9 cellular contexts compared by ENCODE assay signal in genomic region chr15:41944313-41944940, GRCh38. TPM values are rescaled to one million over a fixed set of nuclear protein-coding genes. Genes with fewer than 3 reads are reported as not detected.
DNase-seq lines count a peak whose midpoint lies in the region; ATAC-seq and TF ChIP-seq lines count a peak whose summit lies in the region.
"Had no signal": no experiment of that assay in that cellular context is flagged by ENCODE, and none has a peak within 500 bp of the region (broad histone marks: within the 10 kb centered on the region; RNA-seq: fewer than 3 reads in every experiment).

No MANE protein-coding gene starts in this region.

- intact Hi-C loops in heart left ventricle (cut with DNase I): no loop called here

- H3K4me3 Mint-ChIP-seq in activated T-helper 17 cell treated with anti-CD3 and anti-CD28 coated beads, Interleukin-2, amount 50 U/mL, for 72 hours: no peak overlapping the region

- TF ChIP-seq CTCF in heart left ventricle (IDR thresholded peaks at IDR 0.05): no peak

- no peak for ATAC-seq in activated T-helper 17 cell treated with anti-CD3 and anti-CD28 coated beads, Interleukin-2, amount 50 U/mL, for 72 hours (replicated peaks)
- peak in 3 of 4 donors; percentile 54 to 67 (median 65) for ATAC-seq in heart left ventricle
- no peak for ATAC-seq in GM18520 (IDR thresholded peaks at IDR 0.05; ENCODE audit: unreplicated experiment)

- peak overlapping the region; percentile 34 for H3K27ac Mint-ChIP-seq in activated T-helper 17 cell treated with anti-CD3 and anti-CD28 coated beads, Interleukin-2, amount 50 U/mL, for 72 hours

- H3K4me1 Mint-ChIP-seq in activated T-helper 17 cell treated with anti-CD3 and anti-CD28 coated beads, Interleukin-2, amount 50 U/mL, for 72 hours: peaks cover 16% of the 10 kb centered on the region

- peaks cover 0 to 70% (median 21%) of the 10 kb centered on the region in 9 donors for H3K36me3 ChIP-seq in heart left ventricle

- no peaks in the 10 kb centered on the region for H3K27me3 Mint-ChIP-seq in activated T-helper 17 cell treated with anti-CD3 and anti-CD28 coated beads, Interleukin-2, amount 50 U/mL, for 72 hours

- H3K4me3 ChIP-seq in heart left ventricle (no peak overlapping the region), skeletal muscle cell (ENCODE audit: low read depth, low read length) (no peak overlapping the region)

- peak overlapping the region; percentile 46 to 88 (median 78) for H3K27ac ChIP-seq in heart left ventricle
- H3K27ac ChIP-seq: HL-60 had no signal

- peak; percentile 92 for DNase-seq in GM03348 (ENCODE audit: low spot score)
- DNase-seq in heart left ventricle: peak in 2 of 5 donors; percentile 56 to 68
- DNase-seq in skeletal muscle cell (ENCODE audit: low read depth): peak; percentile 78
- DNase-seq in amygdala (lab: John Stamatoyannopoulos, UW): no peak
- no peak for DNase-seq in NCI-H345 treated with DMSO at 0.1 percent for 48 hours (lab: John Stamatoyannopoulos, UW; ENCODE audit: unreplicated experiment)
- no peak for DNase-seq in NCI-H2107 treated with DMSO at 0.1 percent for 48 hours (lab: John Stamatoyannopoulos, UW; ENCODE audit: unreplicated experiment)

- 23 to 31% (median 26%) methylated on average over 8 of the region's 8 CpGs for WGBS in heart left ventricle, 4 donors

- H3K36me3 Mint-ChIP-seq in activated T-helper 17 cell treated with anti-CD3 and anti-CD28 coated beads, Interleukin-2, amount 50 U/mL, for 72 hours (ENCODE audit: low read depth): peaks cover 75% of the 10 kb centered on the region

- H3K27me3 ChIP-seq in heart left ventricle: no peaks in the 10 kb centered on the region

- H3K4me1 ChIP-seq in heart left ventricle: peaks cover 9 to 91% (median 80%) of the 10 kb centered on the region in 12 donors

- no peaks in the 10 kb centered on the region for H3K9me3 Mint-ChIP-seq in activated T-helper 17 cell treated with anti-CD3 and anti-CD28 coated beads, Interleukin-2, amount 50 U/mL, for 72 hours

- H3K9me3 ChIP-seq in heart left ventricle: no peaks in the 10 kb centered on the region

- no peak for TF ChIP-seq POLR2A in heart left ventricle (IDR thresholded peaks at IDR 0.05)

RNA-seq across cellular contexts. Expression of gene EHD4, which starts 27.9 kb away (rescaled TPM):
- 10 to 100 TPM; 51.0 to 56.3 TPM for total RNA-seq in activated T-helper 17 cell treated with anti-CD3 and anti-CD28 coated beads, Interleukin-2, amount 50 U/mL, for 72 hours
- total RNA-seq in heart left ventricle: 10 to 100 TPM; 28.2 to 70.8 (median 43.9) TPM
- polyA plus RNA-seq in heart left ventricle: 10 to 100 TPM; 25.6 to 46.5 TPM

RNA-seq across cellular contexts. Expression of gene SPTBN5, which starts 50.6 kb away (rescaled TPM):
- total RNA-seq in activated T-helper 17 cell treated with anti-CD3 and anti-CD28 coated beads, Interleukin-2, amount 50 U/mL, for 72 hours: 1 to 10 TPM; 2.4 to 4.9 TPM
- total RNA-seq in heart left ventricle: 1 to 10 TPM in 8 of 9 donors, under 1 TPM in 1; 0.31 to 5.6 (median 1.7) TPM
- polyA plus RNA-seq in heart left ventricle: 1 to 10 TPM; 1.3 to 3.2 TPM

Comparison
In these comparisons a context has a peak if more than half of its experiments do, and no peak if none do; other contexts are left out.
1. DNase-seq: peak in GM03348 (single experiment) and skeletal muscle cell (single experiment); none in amygdala (0 of 56), NCI-H345 treated with DMSO at 0.1 percent for 48 hours (single experiment) and NCI-H2107 treated with DMSO at 0.1 percent for 48 hours (single experiment).
2. ATAC-seq: peak in heart left ventricle (3 of 4); none in activated T-helper 17 cell treated with anti-CD3 and anti-CD28 coated beads, Interleukin-2, amount 50 U/mL, for 72 hours (single experiment) and GM18520 (single experiment).